ENCODE assay signal across 17 cellular contexts in the genomic region with DNA sequence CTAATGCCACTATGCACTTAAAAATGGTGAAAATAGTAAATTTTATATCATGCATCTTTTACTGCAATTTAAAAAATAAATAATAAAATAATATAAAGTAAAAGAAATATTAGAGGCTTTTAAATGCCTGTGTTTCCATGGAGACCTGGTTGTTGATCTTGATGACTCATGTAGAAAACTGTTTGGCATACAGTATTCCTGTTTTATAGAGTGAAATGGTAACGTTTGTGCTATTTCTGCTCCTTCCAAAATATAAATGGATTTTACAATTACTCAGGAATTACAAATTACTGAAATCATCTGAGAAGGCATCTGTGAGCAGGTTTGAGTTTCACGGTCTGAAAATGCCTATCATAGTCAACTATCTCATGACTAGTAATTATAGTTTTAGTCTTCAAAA.
DNase-seq lines count a peak whose midpoint lies in the region; ATAC-seq and TF ChIP-seq lines count a peak whose summit lies in the region.
"Had no signal": no experiment of that assay in that cellular context is flagged by ENCODE, and none has a peak within 500 bp of the region (broad histone marks: within the 10 kb centered on the region; RNA-seq: fewer than 3 reads in every experiment).

No MANE protein-coding gene starts in this region.

- peak overlapping the region; percentile 9 for H3K9ac ChIP-seq in smooth muscle cell (ENCODE audit: low read depth)

- no peak for ATAC-seq in GM19452 (IDR thresholded peaks at IDR 0.05; ENCODE audit: unreplicated experiment)
- ATAC-seq: heart left ventricle had no signal

- no peak for TF ChIP-seq CTCF in smooth muscle cell (IDR thresholded peaks at IDR 0.05; ENCODE audit: borderline replicate concordance, insufficient read depth, poor library complexity, severe bottlenecking)

- peak overlapping the region; percentile 51 for H3K4me2 ChIP-seq in smooth muscle cell

- no peaks in the 10 kb centered on the region for H3K79me2 ChIP-seq in smooth muscle cell (ENCODE audit: low read depth)

- WGBS in smooth muscle cell (ENCODE audit: low lambda C conversion rate): 2% methylated on average over 2 of the region's 2 CpGs

- DNase-seq in DMS53 (lab: John Stamatoyannopoulos, UW) (peak; percentile 68), DMS53 treated with DMSO at 0.1 percent for 48 hours (lab: John Stamatoyannopoulos, UW; ENCODE audit: unreplicated experiment) (no peak), astrocyte of the hippocampus (ENCODE audit: low read depth, low spot score) (peak; percentile 62), foreskin melanocyte (peak; percentile 34), smooth muscle cell (lab: John Stamatoyannopoulos, UW; ENCODE audit: unreplicated experiment) (no peak), islet precursor cell (no peak)
- DNase-seq in activated CD4-positive, alpha-beta T cell treated with anti-CD3 and anti-CD28 coated beads, Interleukin-2, amount 50 U/mL, for 48 hours: no peak
- DNase-seq: activated naive CD8-positive, alpha-beta T cell treated with anti-CD3 and anti-CD28 coated beads, Interleukin-2, amount 10 ng/mL, durations not matched to agents 7 days and 5 days; activated T-cell treated with anti-CD3 and anti-CD28 coated beads for 4 hours; DMS 273 treated with DMSO at 0.1 percent for 48 hours; heart left ventricle; NCI-H2227 treated with DMSO at 0.1 percent for 48 hours; stimulated activated CD4-positive, alpha-beta T cell treated with anti-CD3 and anti-CD28 coated beads, Interleukin-12 subunit alpha, Interleukin-12 subunit beta, amount 100 ng/mL, for 4 hours had no signal

- H3F3A ChIP-seq in smooth muscle cell (ENCODE audit: low read depth): no peaks in the 10 kb centered on the region

- no peaks in the 10 kb centered on the region for H3K9me3 ChIP-seq in smooth muscle cell (replicated peaks; ENCODE audit: low read depth)
- H3K9me3 ChIP-seq: heart left ventricle, neutrophil, thoracic aorta had no signal

- peak overlapping the region; percentile 63 for H2AFZ ChIP-seq in smooth muscle cell (ENCODE audit: low read depth)

- H3K4me1 ChIP-seq in smooth muscle cell (ENCODE audit: low read depth): peaks cover 4% of the 10 kb centered on the region
- H3K4me1 ChIP-seq: heart left ventricle had no signal

- no peaks in the 10 kb centered on the region for H4K20me1 ChIP-seq in smooth muscle cell (ENCODE audit: low read depth)

- H3K27me3 ChIP-seq in smooth muscle cell (ENCODE audit: low read depth): no peaks in the 10 kb centered on the region
- H3K27me3 ChIP-seq: neutrophil had no signal

- peak overlapping the region; percentile 60 for H3K27ac ChIP-seq in smooth muscle cell (ENCODE audit: low read depth)
- H3K27ac ChIP-seq: 22Rv1, heart left ventricle, neutrophil, thoracic aorta had no signal

- H3K4me3 ChIP-seq in smooth muscle cell: no peak overlapping the region
- H3K4me3 ChIP-seq: heart left ventricle, thoracic aorta had no signal

- H3K36me3 ChIP-seq in smooth muscle cell (ENCODE audit: low read depth): no peaks in the 10 kb centered on the region
- H3K36me3 ChIP-seq: heart left ventricle, neutrophil, thoracic aorta had no signal

Comparison
In these comparisons a context has a peak if more than half of its experiments do, and no peak if none do; other contexts are left out.
1. DNase-seq: peak in DMS53 (single experiment), astrocyte of the hippocampus (single experiment) and foreskin melanocyte (single experiment); none in DMS53 treated with DMSO at 0.1 percent for 48 hours (single experiment), smooth muscle cell (single experiment), activated CD4-positive, alpha-beta T cell treated with anti-CD3 and anti-CD28 coated beads, Interleukin-2, amount 50 U/mL, for 48 hours (0 of 2) and islet precursor cell (single experiment).